1 cellular context compared by ENCODE assay signal in the genomic region with DNA sequence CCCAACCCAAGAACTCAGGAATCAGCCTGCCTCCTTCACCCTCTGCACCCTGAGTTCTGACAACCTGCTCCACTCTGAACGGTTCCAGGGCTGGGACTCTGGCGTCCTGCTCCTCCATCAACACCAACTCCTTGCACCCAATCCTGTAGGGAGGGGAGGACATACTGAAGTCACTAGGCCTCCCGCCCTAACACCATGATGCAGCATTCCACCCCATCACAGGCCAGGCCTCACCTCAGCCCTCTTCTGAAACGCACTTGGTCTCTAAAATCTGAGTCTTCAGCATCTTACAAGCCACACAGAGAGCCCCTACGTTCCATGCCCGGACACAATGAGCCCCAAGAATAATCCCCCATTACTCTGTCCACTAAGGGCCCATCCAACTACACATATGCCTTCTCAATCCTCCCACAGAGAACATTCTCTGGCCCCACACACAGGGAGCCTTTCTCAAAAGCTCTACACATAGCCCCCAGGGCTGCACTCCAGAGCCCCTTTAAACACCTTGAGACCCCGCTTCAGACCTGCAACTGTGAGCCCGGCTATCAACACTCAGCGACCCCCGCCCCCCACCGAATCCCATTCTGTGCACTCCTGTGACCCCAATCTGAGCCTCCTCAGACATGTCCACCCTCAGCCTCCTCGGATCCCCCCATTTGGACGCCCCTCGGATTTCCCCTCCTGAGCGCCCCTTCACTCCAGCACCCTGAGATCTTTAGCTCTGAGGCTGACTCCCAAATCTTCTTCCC.
TF ChIP-seq lines count a peak whose summit lies in the region.

No MANE protein-coding gene starts in this region.

TF ChIP-seq in K562, 482 proteins besides CTCF, POLR2A, EP300 and RAD21:
- TF ChIP-seq NFRKB (IDR thresholded peaks at IDR 0.05; ENCODE audit: low read depth) (0 out of 2 replicates have a peak, but pooled peaks have one; percentile 9), YY1 (IDR thresholded peaks at IDR 0.05; ENCODE audit: borderline replicate concordance in 1 of 3, control insufficient read depth in 1 of 3, extremely low read depth in 1 of 3, insufficient read depth in 3 of 3, insufficient read length in 1 of 3, insufficient replicate concordance in 2 of 3, low read depth in 1 of 3, low read length in 2 of 3) (peak in 1 of 3 experiments; percentile 17), ZNF561 (CRISPR knock-in tag; conservative IDR thresholded peaks at IDR 0.05) (0 out of 2 replicates have a peak, but pooled peaks have one; percentile 9), SAFB2 (IDR thresholded peaks at IDR 0.05; ENCODE audit: borderline replicate concordance, low read depth, low read length, severe bottlenecking) (no peak), SIN3A (IDR thresholded peaks at IDR 0.05; ENCODE audit: borderline replicate concordance in 2 of 2, control insufficient read depth in 1 of 2, low read depth in 2 of 2, low read length in 2 of 2) (peak in 1 of 2 experiments; percentile 13; a peak in 1 of 4 replicates), NCOA1 (IDR thresholded peaks at IDR 0.05; ENCODE audit: low read depth) (0 out of 2 replicates have a peak, but pooled peaks have one; percentile 23), ZBTB7A (IDR thresholded peaks at IDR 0.05; ENCODE audit: borderline replicate concordance, control insufficient read depth, low read depth, low read length) (peak; percentile 44; the same call in 1 of the 2 replicates), NCOA2 (IDR thresholded peaks at IDR 0.05; ENCODE audit: partially characterized antibody in 2 of 2) (no peak), C11orf30 (IDR thresholded peaks at IDR 0.05; ENCODE audit: low read depth) (peak; percentile 36), TBP (optimal IDR thresholded peaks at IDR 0.05; ENCODE audit: low read depth, low read length) (peak; percentile 24), ZNF12 (CRISPR knock-in tag; IDR thresholded peaks at IDR 0.05) (peak; percentile 50; the same call in 1 of the 2 replicates), MAFG (tag; conservative IDR thresholded peaks at IDR 0.05) (peak; percentile 32; the same call in 1 of the 2 replicates), MBD2 (IDR thresholded peaks at IDR 0.05; ENCODE audit: borderline replicate concordance, low read depth) (no peak), ZNF316 (IDR thresholded peaks at IDR 0.05) (peak; percentile 67; the same call in 1 of the 2 replicates), SMAD4 (CRISPR knock-in tag; conservative IDR thresholded peaks at IDR 0.05) (no peak), DPF2 (IDR thresholded peaks at IDR 0.05) (peak; percentile 14; the same call in 1 of the 2 replicates), HNRNPLL (IDR thresholded peaks at IDR 0.05; ENCODE audit: low read depth, low read length, poor library complexity, severe bottlenecking) (peak; percentile 6), NFE2 (IDR thresholded peaks at IDR 0.05; ENCODE audit: low read depth) (peak; percentile 86), CHCHD3 (CRISPR knock-in tag; IDR thresholded peaks at IDR 0.05) (no peak), PRPF4 (IDR thresholded peaks at IDR 0.05; ENCODE audit: insufficient read depth, low read depth, low read length, poor library complexity, severe bottlenecking) (no peak), PHF20 (IDR thresholded peaks at IDR 0.05; ENCODE audit: partially characterized antibody) (no peak), YBX1 (IDR thresholded peaks at IDR 0.05) (no peak), ETV5 (CRISPR knock-in tag; IDR thresholded peaks at IDR 0.05; ENCODE audit: low read depth) (0 out of 2 replicates have a peak, but pooled peaks have one; percentile 24)
- TF ChIP-seq, protein P1, sequence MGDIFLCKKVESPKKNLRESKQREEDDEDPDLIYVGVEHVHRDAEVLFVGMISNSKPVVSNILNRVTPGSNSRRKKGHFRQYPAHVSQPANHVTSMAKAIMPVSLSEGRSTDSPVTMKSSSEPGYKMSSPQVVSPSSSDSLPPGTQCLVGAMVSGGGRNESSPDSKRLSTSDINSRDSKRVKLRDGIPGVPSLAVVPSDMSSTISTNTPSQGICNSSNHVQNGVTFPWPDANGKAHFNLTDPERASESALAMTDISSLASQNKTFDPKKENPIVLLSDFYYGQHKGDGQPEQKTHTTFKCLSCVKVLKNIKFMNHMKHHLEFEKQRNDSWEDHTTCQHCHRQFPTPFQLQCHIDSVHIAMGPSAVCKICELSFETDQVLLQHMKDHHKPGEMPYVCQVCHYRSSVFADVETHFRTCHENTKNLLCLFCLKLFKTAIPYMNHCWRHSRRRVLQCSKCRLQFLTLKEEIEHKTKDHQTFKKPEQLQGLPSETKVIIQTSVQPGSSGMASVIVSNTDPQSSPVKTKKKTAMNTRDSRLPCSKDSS (IDR thresholded peaks at IDR 0.05; ENCODE audit: low read depth, partially characterized antibody): no peak
- TF ChIP-seq, protein P2, sequence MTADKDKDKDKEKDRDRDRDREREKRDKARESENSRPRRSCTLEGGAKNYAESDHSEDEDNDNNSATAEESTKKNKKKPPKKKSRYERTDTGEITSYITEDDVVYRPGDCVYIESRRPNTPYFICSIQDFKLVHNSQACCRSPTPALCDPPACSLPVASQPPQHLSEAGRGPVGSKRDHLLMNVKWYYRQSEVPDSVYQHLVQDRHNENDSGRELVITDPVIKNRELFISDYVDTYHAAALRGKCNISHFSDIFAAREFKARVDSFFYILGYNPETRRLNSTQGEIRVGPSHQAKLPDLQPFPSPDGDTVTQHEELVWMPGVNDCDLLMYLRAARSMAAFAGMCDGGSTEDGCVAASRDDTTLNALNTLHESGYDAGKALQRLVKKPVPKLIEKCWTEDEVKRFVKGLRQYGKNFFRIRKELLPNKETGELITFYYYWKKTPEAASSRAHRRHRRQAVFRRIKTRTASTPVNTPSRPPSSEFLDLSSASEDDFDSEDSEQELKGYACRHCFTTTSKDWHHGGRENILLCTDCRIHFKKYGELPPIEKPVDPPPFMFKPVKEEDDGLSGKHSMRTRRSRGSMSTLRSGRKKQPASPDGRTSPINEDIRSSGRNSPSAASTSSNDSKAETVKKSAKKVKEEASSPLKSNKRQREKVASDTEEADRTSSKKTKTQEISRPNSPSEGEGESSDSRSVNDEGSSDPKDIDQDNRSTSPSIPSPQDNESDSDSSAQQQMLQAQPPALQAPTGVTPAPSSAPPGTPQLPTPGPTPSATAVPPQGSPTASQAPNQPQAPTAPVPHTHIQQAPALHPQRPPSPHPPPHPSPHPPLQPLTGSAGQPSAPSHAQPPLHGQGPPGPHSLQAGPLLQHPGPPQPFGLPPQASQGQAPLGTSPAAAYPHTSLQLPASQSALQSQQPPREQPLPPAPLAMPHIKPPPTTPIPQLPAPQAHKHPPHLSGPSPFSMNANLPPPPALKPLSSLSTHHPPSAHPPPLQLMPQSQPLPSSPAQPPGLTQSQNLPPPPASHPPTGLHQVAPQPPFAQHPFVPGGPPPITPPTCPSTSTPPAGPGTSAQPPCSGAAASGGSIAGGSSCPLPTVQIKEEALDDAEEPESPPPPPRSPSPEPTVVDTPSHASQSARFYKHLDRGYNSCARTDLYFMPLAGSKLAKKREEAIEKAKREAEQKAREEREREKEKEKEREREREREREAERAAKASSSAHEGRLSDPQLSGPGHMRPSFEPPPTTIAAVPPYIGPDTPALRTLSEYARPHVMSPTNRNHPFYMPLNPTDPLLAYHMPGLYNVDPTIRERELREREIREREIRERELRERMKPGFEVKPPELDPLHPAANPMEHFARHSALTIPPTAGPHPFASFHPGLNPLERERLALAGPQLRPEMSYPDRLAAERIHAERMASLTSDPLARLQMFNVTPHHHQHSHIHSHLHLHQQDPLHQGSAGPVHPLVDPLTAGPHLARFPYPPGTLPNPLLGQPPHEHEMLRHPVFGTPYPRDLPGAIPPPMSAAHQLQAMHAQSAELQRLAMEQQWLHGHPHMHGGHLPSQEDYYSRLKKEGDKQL (CRISPR knock-in tag; IDR thresholded peaks at IDR 0.05; ENCODE audit: borderline replicate concordance): no peak
- TF ChIP-seq, protein P3, sequence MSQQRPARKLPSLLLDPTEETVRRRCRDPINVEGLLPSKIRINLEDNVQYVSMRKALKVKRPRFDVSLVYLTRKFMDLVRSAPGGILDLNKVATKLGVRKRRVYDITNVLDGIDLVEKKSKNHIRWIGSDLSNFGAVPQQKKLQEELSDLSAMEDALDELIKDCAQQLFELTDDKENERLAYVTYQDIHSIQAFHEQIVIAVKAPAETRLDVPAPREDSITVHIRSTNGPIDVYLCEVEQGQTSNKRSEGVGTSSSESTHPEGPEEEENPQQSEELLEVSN (IDR thresholded peaks at IDR 0.05; ENCODE audit: borderline replicate concordance in 1 of 2, extremely low read depth in 1 of 2, insufficient read depth in 1 of 2, insufficient read length in 1 of 2, low read depth in 1 of 2, low read length in 1 of 2, poor library complexity in 1 of 2, severe bottlenecking in 1 of 2): peak in 1 of 2 experiments; percentile 49
TF ChIP-seq in K562: peak in this region for 16.
